In genomic region chr9:91078041-91078441, GRCh38 we compare ENCODE assay signal across 1 cellular context.
TF ChIP-seq lines count a peak whose summit lies in the region.

No MANE protein-coding gene starts in this region.

TF ChIP-seq in H1, 55 proteins besides CTCF, POLR2A, EP300 and RAD21 (continued from another document):
- TF ChIP-seq YY1 (IDR thresholded peaks at IDR 0.05; ENCODE audit: low read depth, low read length) (no peak), NANOG (IDR thresholded peaks at IDR 0.05; ENCODE audit: insufficient read depth, low read depth, low read length, poor library complexity, severe bottlenecking) (no peak), EZH2 (IDR thresholded peaks at IDR 0.05; ENCODE audit: low read depth, low read length, severe bottlenecking) (no peak), SP1 (IDR thresholded peaks at IDR 0.05; ENCODE audit: low read depth, low read length) (no peak)
TF ChIP-seq in H1: peak in this region for 0.
